Comparison of ENCODE assay signal across 2 cellular contexts in the genomic region with DNA sequence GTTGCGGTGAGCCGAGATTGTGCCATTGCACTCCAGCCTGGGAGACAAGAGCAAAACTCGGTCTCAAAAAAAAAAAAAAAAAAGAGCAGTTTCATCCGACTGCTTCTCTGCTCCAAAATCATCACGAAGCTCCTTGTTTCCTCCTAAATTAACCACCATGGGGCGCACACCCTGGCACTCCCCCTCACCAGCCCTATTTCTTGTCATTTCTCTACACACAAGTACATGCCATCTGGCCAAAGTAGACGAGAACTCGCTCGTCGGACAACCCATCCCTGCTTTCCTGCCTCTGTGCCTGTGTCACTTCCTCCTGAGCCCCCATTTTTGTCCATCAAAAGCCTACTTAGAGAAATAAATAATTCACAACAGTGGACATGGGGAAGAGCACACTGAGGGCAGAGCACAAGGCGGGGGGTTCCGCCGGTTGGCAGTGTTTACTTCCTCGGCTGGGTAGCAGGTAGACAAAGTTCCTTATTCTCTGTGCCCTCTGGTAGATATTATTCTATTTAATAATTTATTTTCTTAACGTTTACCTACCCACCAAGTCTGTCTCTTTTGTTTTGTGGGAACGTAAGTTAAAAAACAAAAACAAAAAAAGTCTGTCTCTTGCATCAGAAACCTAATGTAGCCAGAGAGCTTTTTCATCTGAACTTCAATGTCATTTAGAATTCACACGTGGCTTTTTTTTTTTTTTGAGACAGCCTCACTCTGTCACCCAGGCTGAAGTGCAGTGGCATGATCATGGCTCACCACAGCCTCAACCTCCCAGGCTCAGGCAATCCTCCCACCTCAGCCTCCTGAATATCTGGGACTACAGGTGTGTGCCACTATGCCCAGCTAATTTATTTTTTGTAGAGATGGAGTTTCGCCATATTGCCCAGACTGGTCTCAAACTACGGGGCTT.
TF ChIP-seq lines count a peak whose summit lies in the region.

No MANE protein-coding gene starts in this region.

TF ChIP-seq in GM23338, 12 proteins besides CTCF, POLR2A, EP300 and RAD21 (continues in another document):
- TF ChIP-seq EZH2 (IDR thresholded peaks at IDR 0.05; ENCODE audit: low read depth, unreplicated experiment) = no peak
- no peak for TF ChIP-seq POLR2AphosphoS5 (IDR thresholded peaks at IDR 0.05; ENCODE audit: low read depth)
- TF ChIP-seq EZH2phosphoT487 (IDR thresholded peaks at IDR 0.05; ENCODE audit: unreplicated experiment) = no peak
- no peak for TF ChIP-seq ZNF114 (CRISPR knock-in tag; IDR thresholded peaks at IDR 0.05)
- TF ChIP-seq STAT1 (IDR thresholded peaks at IDR 0.05; ENCODE audit: unreplicated experiment) = no peak
- TF ChIP-seq ZNF462 (CRISPR knock-in tag; IDR thresholded peaks at IDR 0.05) = no peak
- TF ChIP-seq NANOG (IDR thresholded peaks at IDR 0.05; ENCODE audit: borderline replicate concordance) = no peak
- TF ChIP-seq, protein P1, sequence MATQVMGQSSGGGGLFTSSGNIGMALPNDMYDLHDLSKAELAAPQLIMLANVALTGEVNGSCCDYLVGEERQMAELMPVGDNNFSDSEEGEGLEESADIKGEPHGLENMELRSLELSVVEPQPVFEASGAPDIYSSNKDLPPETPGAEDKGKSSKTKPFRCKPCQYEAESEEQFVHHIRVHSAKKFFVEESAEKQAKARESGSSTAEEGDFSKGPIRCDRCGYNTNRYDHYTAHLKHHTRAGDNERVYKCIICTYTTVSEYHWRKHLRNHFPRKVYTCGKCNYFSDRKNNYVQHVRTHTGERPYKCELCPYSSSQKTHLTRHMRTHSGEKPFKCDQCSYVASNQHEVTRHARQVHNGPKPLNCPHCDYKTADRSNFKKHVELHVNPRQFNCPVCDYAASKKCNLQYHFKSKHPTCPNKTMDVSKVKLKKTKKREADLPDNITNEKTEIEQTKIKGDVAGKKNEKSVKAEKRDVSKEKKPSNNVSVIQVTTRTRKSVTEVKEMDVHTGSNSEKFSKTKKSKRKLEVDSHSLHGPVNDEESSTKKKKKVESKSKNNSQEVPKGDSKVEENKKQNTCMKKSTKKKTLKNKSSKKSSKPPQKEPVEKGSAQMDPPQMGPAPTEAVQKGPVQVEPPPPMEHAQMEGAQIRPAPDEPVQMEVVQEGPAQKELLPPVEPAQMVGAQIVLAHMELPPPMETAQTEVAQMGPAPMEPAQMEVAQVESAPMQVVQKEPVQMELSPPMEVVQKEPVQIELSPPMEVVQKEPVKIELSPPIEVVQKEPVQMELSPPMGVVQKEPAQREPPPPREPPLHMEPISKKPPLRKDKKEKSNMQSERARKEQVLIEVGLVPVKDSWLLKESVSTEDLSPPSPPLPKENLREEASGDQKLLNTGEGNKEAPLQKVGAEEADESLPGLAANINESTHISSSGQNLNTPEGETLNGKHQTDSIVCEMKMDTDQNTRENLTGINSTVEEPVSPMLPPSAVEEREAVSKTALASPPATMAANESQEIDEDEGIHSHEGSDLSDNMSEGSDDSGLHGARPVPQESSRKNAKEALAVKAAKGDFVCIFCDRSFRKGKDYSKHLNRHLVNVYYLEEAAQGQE (IDR thresholded peaks at IDR 0.05; ENCODE audit: unreplicated experiment) = no peak
- TF ChIP-seq CREB1 (CRISPR knock-in tag; IDR thresholded peaks at IDR 0.05; ENCODE audit: low read depth) = no peak

TF ChIP-seq in H1, 55 proteins besides CTCF, POLR2A, EP300 and RAD21:
- TF ChIP-seq SIRT6 (IDR thresholded peaks at IDR 0.05; ENCODE audit: low read length) (no peak), CTBP2 (IDR thresholded peaks at IDR 0.05; ENCODE audit: borderline replicate concordance, insufficient read depth, insufficient read length, low read length) (no peak), NANOG (IDR thresholded peaks at IDR 0.05; ENCODE audit: insufficient read depth, low read depth, low read length, poor library complexity, severe bottlenecking) (no peak), SRF (IDR thresholded peaks at IDR 0.05; ENCODE audit: low read depth, low read length) (no peak), CHD1 (IDR thresholded peaks at IDR 0.05; ENCODE audit: low read depth, low read length) (no peak), CBX8 (IDR thresholded peaks at IDR 0.05; ENCODE audit: borderline replicate concordance, low read depth, low read length) (no peak), HDAC2 (IDR thresholded peaks at IDR 0.05; ENCODE audit: borderline replicate concordance in 1 of 2, low read depth in 2 of 2, low read length in 2 of 2) (no peak), HDAC6 (IDR thresholded peaks at IDR 0.05; ENCODE audit: low read depth, low read length) (no peak), JUND (IDR thresholded peaks at IDR 0.05; ENCODE audit: low read length) (no peak), YY1 (IDR thresholded peaks at IDR 0.05; ENCODE audit: low read depth, low read length) (no peak), BACH1 (IDR thresholded peaks at IDR 0.05; ENCODE audit: low read length) (no peak), SP1 (IDR thresholded peaks at IDR 0.05; ENCODE audit: low read depth, low read length) (no peak), TBP (IDR thresholded peaks at IDR 0.05; ENCODE audit: low read depth, low read length) (no peak), MAFK (IDR thresholded peaks at IDR 0.05; ENCODE audit: low read depth, low read length) (no peak)
- TF ChIP-seq, protein P2, sequence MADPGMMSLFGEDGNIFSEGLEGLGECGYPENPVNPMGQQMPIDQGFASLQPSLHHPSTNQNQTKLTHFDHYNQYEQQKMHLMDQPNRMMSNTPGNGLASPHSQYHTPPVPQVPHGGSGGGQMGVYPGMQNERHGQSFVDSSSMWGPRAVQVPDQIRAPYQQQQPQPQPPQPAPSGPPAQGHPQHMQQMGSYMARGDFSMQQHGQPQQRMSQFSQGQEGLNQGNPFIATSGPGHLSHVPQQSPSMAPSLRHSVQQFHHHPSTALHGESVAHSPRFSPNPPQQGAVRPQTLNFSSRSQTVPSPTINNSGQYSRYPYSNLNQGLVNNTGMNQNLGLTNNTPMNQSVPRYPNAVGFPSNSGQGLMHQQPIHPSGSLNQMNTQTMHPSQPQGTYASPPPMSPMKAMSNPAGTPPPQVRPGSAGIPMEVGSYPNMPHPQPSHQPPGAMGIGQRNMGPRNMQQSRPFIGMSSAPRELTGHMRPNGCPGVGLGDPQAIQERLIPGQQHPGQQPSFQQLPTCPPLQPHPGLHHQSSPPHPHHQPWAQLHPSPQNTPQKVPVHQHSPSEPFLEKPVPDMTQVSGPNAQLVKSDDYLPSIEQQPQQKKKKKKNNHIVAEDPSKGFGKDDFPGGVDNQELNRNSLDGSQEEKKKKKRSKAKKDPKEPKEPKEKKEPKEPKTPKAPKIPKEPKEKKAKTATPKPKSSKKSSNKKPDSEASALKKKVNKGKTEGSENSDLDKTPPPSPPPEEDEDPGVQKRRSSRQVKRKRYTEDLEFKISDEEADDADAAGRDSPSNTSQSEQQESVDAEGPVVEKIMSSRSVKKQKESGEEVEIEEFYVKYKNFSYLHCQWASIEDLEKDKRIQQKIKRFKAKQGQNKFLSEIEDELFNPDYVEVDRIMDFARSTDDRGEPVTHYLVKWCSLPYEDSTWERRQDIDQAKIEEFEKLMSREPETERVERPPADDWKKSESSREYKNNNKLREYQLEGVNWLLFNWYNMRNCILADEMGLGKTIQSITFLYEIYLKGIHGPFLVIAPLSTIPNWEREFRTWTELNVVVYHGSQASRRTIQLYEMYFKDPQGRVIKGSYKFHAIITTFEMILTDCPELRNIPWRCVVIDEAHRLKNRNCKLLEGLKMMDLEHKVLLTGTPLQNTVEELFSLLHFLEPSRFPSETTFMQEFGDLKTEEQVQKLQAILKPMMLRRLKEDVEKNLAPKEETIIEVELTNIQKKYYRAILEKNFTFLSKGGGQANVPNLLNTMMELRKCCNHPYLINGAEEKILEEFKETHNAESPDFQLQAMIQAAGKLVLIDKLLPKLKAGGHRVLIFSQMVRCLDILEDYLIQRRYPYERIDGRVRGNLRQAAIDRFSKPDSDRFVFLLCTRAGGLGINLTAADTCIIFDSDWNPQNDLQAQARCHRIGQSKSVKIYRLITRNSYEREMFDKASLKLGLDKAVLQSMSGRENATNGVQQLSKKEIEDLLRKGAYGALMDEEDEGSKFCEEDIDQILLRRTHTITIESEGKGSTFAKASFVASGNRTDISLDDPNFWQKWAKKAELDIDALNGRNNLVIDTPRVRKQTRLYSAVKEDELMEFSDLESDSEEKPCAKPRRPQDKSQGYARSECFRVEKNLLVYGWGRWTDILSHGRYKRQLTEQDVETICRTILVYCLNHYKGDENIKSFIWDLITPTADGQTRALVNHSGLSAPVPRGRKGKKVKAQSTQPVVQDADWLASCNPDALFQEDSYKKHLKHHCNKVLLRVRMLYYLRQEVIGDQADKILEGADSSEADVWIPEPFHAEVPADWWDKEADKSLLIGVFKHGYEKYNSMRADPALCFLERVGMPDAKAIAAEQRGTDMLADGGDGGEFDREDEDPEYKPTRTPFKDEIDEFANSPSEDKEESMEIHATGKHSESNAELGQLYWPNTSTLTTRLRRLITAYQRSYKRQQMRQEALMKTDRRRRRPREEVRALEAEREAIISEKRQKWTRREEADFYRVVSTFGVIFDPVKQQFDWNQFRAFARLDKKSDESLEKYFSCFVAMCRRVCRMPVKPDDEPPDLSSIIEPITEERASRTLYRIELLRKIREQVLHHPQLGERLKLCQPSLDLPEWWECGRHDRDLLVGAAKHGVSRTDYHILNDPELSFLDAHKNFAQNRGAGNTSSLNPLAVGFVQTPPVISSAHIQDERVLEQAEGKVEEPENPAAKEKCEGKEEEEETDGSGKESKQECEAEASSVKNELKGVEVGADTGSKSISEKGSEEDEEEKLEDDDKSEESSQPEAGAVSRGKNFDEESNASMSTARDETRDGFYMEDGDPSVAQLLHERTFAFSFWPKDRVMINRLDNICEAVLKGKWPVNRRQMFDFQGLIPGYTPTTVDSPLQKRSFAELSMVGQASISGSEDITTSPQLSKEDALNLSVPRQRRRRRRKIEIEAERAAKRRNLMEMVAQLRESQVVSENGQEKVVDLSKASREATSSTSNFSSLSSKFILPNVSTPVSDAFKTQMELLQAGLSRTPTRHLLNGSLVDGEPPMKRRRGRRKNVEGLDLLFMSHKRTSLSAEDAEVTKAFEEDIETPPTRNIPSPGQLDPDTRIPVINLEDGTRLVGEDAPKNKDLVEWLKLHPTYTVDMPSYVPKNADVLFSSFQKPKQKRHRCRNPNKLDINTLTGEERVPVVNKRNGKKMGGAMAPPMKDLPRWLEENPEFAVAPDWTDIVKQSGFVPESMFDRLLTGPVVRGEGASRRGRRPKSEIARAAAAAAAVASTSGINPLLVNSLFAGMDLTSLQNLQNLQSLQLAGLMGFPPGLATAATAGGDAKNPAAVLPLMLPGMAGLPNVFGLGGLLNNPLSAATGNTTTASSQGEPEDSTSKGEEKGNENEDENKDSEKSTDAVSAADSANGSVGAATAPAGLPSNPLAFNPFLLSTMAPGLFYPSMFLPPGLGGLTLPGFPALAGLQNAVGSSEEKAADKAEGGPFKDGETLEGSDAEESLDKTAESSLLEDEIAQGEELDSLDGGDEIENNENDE (IDR thresholded peaks at IDR 0.05; ENCODE audit: insufficient replicate concordance, low read length) = no peak
